13 cellular contexts compared by ENCODE assay signal in genomic region chr4:8271821-8272220, GRCh38. TPM values are rescaled to one million over a fixed set of nuclear protein-coding genes. Genes with fewer than 3 reads are reported as not detected.
"Had no signal": no experiment of that assay in that cellular context is flagged by ENCODE, and none has a peak within 500 bp of the region (broad histone marks: within the 10 kb centered on the region; RNA-seq: fewer than 3 reads in every experiment).

No MANE protein-coding gene starts in this region.

- H3K4me1 Mint-ChIP-seq: activated naive CD4-positive, alpha-beta T cell treated with anti-CD3 and anti-CD28 coated beads, Interleukin-2, amount 50 U/mL, for 24 hours had no signal

- H3K9me3 ChIP-seq: esophagus squamous epithelium, tibial nerve had no signal

- H3K36me3 ChIP-seq: esophagus squamous epithelium, tibial nerve had no signal

- H3K36me3 Mint-ChIP-seq: activated naive CD4-positive, alpha-beta T cell treated with anti-CD3 and anti-CD28 coated beads, Interleukin-2, amount 50 U/mL, for 24 hours; naive thymus-derived CD8-positive, alpha-beta T cell had no signal

- ATAC-seq: foreskin keratinocyte; naive thymus-derived CD8-positive, alpha-beta T cell had no signal

- H3K4me3 Mint-ChIP-seq: activated naive CD4-positive, alpha-beta T cell treated with anti-CD3 and anti-CD28 coated beads, Interleukin-2, amount 50 U/mL, for 24 hours; activated T-cell treated with anti-CD3 and anti-CD28 coated beads, Interleukin-2, amount 50 U/mL, for 24 hours; naive thymus-derived CD8-positive, alpha-beta T cell had no signal

- H3K27ac ChIP-seq: foreskin keratinocyte had no signal

- H3K27ac Mint-ChIP-seq: activated naive CD4-positive, alpha-beta T cell treated with anti-CD3 and anti-CD28 coated beads, Interleukin-2, amount 50 U/mL, for 24 hours; activated T-cell treated with anti-CD3 and anti-CD28 coated beads, Interleukin-2, amount 50 U/mL, for 24 hours had no signal

- H3K4me1 ChIP-seq: foreskin keratinocyte had no signal

- H3K9me3 Mint-ChIP-seq: activated naive CD4-positive, alpha-beta T cell treated with anti-CD3 and anti-CD28 coated beads, Interleukin-2, amount 50 U/mL, for 24 hours; activated T-cell treated with anti-CD3 and anti-CD28 coated beads, Interleukin-2, amount 50 U/mL, for 24 hours; naive thymus-derived CD8-positive, alpha-beta T cell had no signal

- DNase-seq: activated CD4-positive, alpha-beta T cell treated with anti-CD3 and anti-CD28 coated beads, Interleukin-2, amount 50 U/mL, for 4 hours; activated CD4-positive, CD25-positive, alpha-beta regulatory T cell treated with anti-CD3 and anti-CD28 coated beads, Interleukin-2, amount 50 U/mL, for 72 hours; activated effector memory CD4-positive, alpha-beta T cell treated with Interleukin-2 at 50 U/mL for 16 hours; activated T-cell treated with anti-CD3 and anti-CD28 coated beads, Interleukin-2, amount 50 U/mL, for 24 hours; amniotic stem cell; esophagus squamous epithelium; foreskin keratinocyte; head of caudate nucleus; naive thymus-derived CD8-positive, alpha-beta T cell; T-helper 9 cell had no signal

RNA-seq across cellular contexts. Expression of gene HTRA3, which starts 2.3 kb away (rescaled TPM):
- total RNA-seq: foreskin keratinocyte; naive thymus-derived CD8-positive, alpha-beta T cell; SK-MEL-5 had no signal
- polyA plus RNA-seq: foreskin keratinocyte; naive thymus-derived CD8-positive, alpha-beta T cell had no signal
